Comparison of ENCODE assay signal across 8 cellular contexts in genomic region chr3:149128856-149129255, GRCh38. TPM values are rescaled to one million over a fixed set of nuclear protein-coding genes. Genes with fewer than 3 reads are reported as not detected.
DNase-seq lines count a peak whose midpoint lies in the region; ATAC-seq and TF ChIP-seq lines count a peak whose summit lies in the region.

No MANE protein-coding gene starts in this region.

- in situ Hi-C loops in astrocyte of the spinal cord (cut with HindIII; ENCODE audit: low sequenced_read_pairs): no loop called here

- H3K23ac ChIP-seq in mesenchymal stem cell (ENCODE audit: low read length in 2 of 2): no peak overlapping the region

- H2BK120ac ChIP-seq in mesenchymal stem cell (ENCODE audit: low read depth, low read length): peak overlapping the region; percentile 42

- peak overlapping the region; percentile 96 for H3K4me2 ChIP-seq in mesenchymal stem cell (ENCODE audit: low read length, poor library complexity, severe bottlenecking)

- H3K4me1 ChIP-seq in HEK293 (ENCODE audit: control insufficient read depth, insufficient read depth, low read length) (peaks cover 2% of the 10 kb centered on the region; the same call in 1 of the 2 replicates), mesenchymal stem cell (ENCODE audit: control insufficient read depth, insufficient read depth, low read depth, low read length) (peaks cover 4% of the 10 kb centered on the region)

- H2AK5ac ChIP-seq in mesenchymal stem cell (ENCODE audit: low read length, severe bottlenecking): no peak overlapping the region

- no peak for ATAC-seq in HG02571 (IDR thresholded peaks at IDR 0.05; ENCODE audit: unreplicated experiment)
- ATAC-seq in HG03521 (IDR thresholded peaks at IDR 0.05; ENCODE audit: unreplicated experiment): no peak

- no peak overlapping the region for H2BK5ac ChIP-seq in mesenchymal stem cell (ENCODE audit: low read depth, low read length, poor library complexity, severe bottlenecking)

- WGBS in mesenchymal stem cell: 55% methylated on average over 4 of the region's 5 CpGs

- DNase-seq in AG04449 (ENCODE audit: low read depth, low spot score) (no peak), astrocyte of the spinal cord (ENCODE audit: low read depth, low spot score) (no peak), mesenchymal stem cell (peak; percentile 34), dedifferentiated amniotic fluid mesenchymal stem cell (ENCODE audit: extremely low spot score) (no peak), pons (ENCODE audit: low spot score) (no peak)

- H3K4me3 ChIP-seq in AG04449 (ENCODE audit: low read depth, low read length): peak overlapping the region; percentile 95
- H3K4me3 ChIP-seq in HEK293 (ENCODE audit: low read depth, low read length): peak overlapping the region; percentile 99
- peak overlapping the region; percentile 73 for H3K4me3 ChIP-seq in astrocyte of the spinal cord (ENCODE audit: low read depth, low read length)
- H3K4me3 ChIP-seq in mesenchymal stem cell (ENCODE audit: insufficient read depth in 1 of 2, low read depth in 1 of 2, low read length in 2 of 2): peak overlapping the region in 1 of 2 experiments; percentile 95

- no peak overlapping the region for H4K91ac ChIP-seq in mesenchymal stem cell (ENCODE audit: low read length)

- H3K36me3 ChIP-seq in HEK293 (ENCODE audit: control insufficient read depth in 2 of 2, insufficient read depth in 1 of 2, low read length in 2 of 2) (no peaks in the 10 kb centered on the region), mesenchymal stem cell (ENCODE audit: control insufficient read depth in 1 of 2, insufficient read depth in 2 of 2, low read depth in 1 of 2, low read length in 2 of 2) (no peaks in the 10 kb centered on the region)

- H3K27ac ChIP-seq in HEK293 (ENCODE audit: extremely low read depth, low read depth, low read length) (no peak overlapping the region), mesenchymal stem cell (ENCODE audit: low read length, poor library complexity, severe bottlenecking) (peak overlapping the region; percentile 34)

- no peak overlapping the region for H2AFZ ChIP-seq in mesenchymal stem cell (ENCODE audit: low read depth, low read length)

- no peak overlapping the region for H2BK12ac ChIP-seq in mesenchymal stem cell (ENCODE audit: low read length in 2 of 2)

- peak overlapping the region in 1 of 2 experiments; percentile 73 for H3K4ac ChIP-seq in mesenchymal stem cell (ENCODE audit: low read depth in 1 of 2, low read length in 2 of 2)

- peak overlapping the region in 1 of 2 experiments; percentile 69 for H3K18ac ChIP-seq in mesenchymal stem cell (ENCODE audit: low read depth in 1 of 2, low read length in 2 of 2)

- H3K79me1 ChIP-seq in mesenchymal stem cell (replicated peaks; ENCODE audit: low read length, poor library complexity, severe bottlenecking): peaks cover 6% of the 10 kb centered on the region

- H3K9me3 ChIP-seq in HEK293 (ENCODE audit: control insufficient read depth, insufficient read depth, low read depth, low read length) (no peaks in the 10 kb centered on the region), mesenchymal stem cell (ENCODE audit: control insufficient read depth, low read length) (no peaks in the 10 kb centered on the region)

- H4K8ac ChIP-seq in mesenchymal stem cell (ENCODE audit: low read length): no peak overlapping the region

- peak overlapping the region; percentile 93 for H3K9ac ChIP-seq in mesenchymal stem cell (ENCODE audit: low read length)

- H3K14ac ChIP-seq in mesenchymal stem cell (ENCODE audit: low read length in 2 of 2): no peak overlapping the region

- POLR2A ChIA-PET in AG04449 (lab: Yijun Ruan, JAX) (interaction anchor here (1.1 to 1.8 kb wide), 2 partner anchors 51 to 180 kb away, joined by 4 to 5 read pairs; no protein-coding TSS in a partner anchor), HEK293 (lab: Yijun Ruan, JAX) (interaction anchor here (0.9 to 1.8 kb wide), 2 partner anchors 51 to 136 kb away, joined by 3 to 4 read pairs; no protein-coding TSS in a partner anchor)

- CTCF ChIA-PET in AG04449 (lab: Yijun Ruan, JAX) (interaction anchor here (1.1 to 3.1 kb wide), 4 partner anchors 9 to 171 kb away, joined by 3 to 37 read pairs (median 16); no protein-coding TSS in a partner anchor), HEK293 (lab: Yijun Ruan, JAX) (interaction anchor here (1.2 to 2.8 kb wide), 2 partner anchors 9 to 143 kb away, joined by 3 to 16 read pairs; no protein-coding TSS in a partner anchor)

- no peak overlapping the region for H2BK15ac ChIP-seq in mesenchymal stem cell (ENCODE audit: low read depth, poor library complexity, severe bottlenecking)

- no peaks in the 10 kb centered on the region for H3K27me3 ChIP-seq in mesenchymal stem cell (ENCODE audit: control insufficient read depth in 1 of 2, insufficient read depth in 1 of 2, low read length in 2 of 2)

- TF ChIP-seq CTCF in AG04449 (IDR thresholded peaks at IDR 0.05; ENCODE audit: insufficient read depth, low read length, missing control alignments) (no peak), HEK293 (tag by site-specific recombination; IDR thresholded peaks at IDR 0.05) (no peak), astrocyte of the spinal cord (IDR thresholded peaks at IDR 0.05; ENCODE audit: low read depth, low read length) (no peak)

TF ChIP-seq in HEK293, 187 proteins besides CTCF, POLR2A, EP300 and RAD21:
- TF ChIP-seq SALL2 (tag by site-specific recombination; IDR thresholded peaks at IDR 0.05; ENCODE audit: borderline replicate concordance) (no peak), ZNF391 (tag by site-specific recombination; IDR thresholded peaks at IDR 0.05; ENCODE audit: borderline replicate concordance, low read depth) (no peak), SP2 (tag by site-specific recombination; IDR thresholded peaks at IDR 0.05) (no peak), ZSCAN30 (tag by site-specific recombination; IDR thresholded peaks at IDR 0.05) (no peak), ZNF558 (tag by site-specific recombination; IDR thresholded peaks at IDR 0.05) (no peak), ZNF792 (tag by site-specific recombination; IDR thresholded peaks at IDR 0.05) (no peak), ATF2 (tag by site-specific recombination; IDR thresholded peaks at IDR 0.05; ENCODE audit: low read depth) (no peak), ZXDB (tag by site-specific recombination; IDR thresholded peaks at IDR 0.05) (no peak), ZNF37A (tag by site-specific recombination; IDR thresholded peaks at IDR 0.05) (no peak)

RNA-seq across cellular contexts. Expression of gene HPS3, which starts 0.6 kb away (rescaled TPM):
- polyA plus RNA-seq in mesenchymal stem cell (2013, experiment 1 of 2): 22.1 TPM
- 23.8 TPM for polyA plus RNA-seq in mesenchymal stem cell (2013, experiment 2 of 2)

RNA-seq across cellular contexts. Expression of gene HLTF, which starts 42.5 kb away (rescaled TPM):
- polyA plus RNA-seq in mesenchymal stem cell (2013, experiment 1 of 2): 15.3 TPM
- 15.0 TPM for polyA plus RNA-seq in mesenchymal stem cell (2013, experiment 2 of 2)
